11 cellular contexts compared by ENCODE assay signal in genomic region chr4:25320374-25321172, GRCh38. TPM values are rescaled to one million over a fixed set of nuclear protein-coding genes. Genes with fewer than 3 reads are reported as not detected.
DNase-seq lines count a peak whose midpoint lies in the region; ATAC-seq lines count a peak whose summit lies in the region.
"Had no signal": no experiment of that assay in that cellular context is flagged by ENCODE, and none has a peak within 500 bp of the region (broad histone marks: within the 10 kb centered on the region; RNA-seq: fewer than 3 reads in every experiment).

No MANE protein-coding gene starts in this region.

- H3K27me3 Mint-ChIP-seq in activated T-cell treated with anti-CD3 and anti-CD28 coated beads, Interleukin-2, amount 50 U/mL, for 4 hours (ENCODE audit: low read depth), result no peaks in the 10 kb centered on the region
- H3K27me3 Mint-ChIP-seq: CD4-positive, alpha-beta T cell had no signal

- H3K4me1 Mint-ChIP-seq in activated T-cell treated with anti-CD3 and anti-CD28 coated beads, Interleukin-2, amount 50 U/mL, for 4 hours (ENCODE audit: low read depth), result peaks cover 19% of the 10 kb centered on the region

- DNase-seq in activated T-cell treated with anti-CD3 and anti-CD28 coated beads, Interleukin-2, amount 50 U/mL, for 4 hours, result no peak
- no peak for DNase-seq in activated T-cell treated with anti-CD3 and anti-CD28 coated beads, Interleukin-2, amount 50 U/mL, for 48 hours
- DNase-seq in MV-4-11 (lab: John Stamatoyannopoulos, UW) (peak; percentile 92), amniotic epithelial cell (ENCODE audit: low read depth) (peak; percentile 96), smooth muscle cell of the brain vasculature (ENCODE audit: low read depth, low spot score) (peak; percentile 15), NCI-H1694 (lab: John Stamatoyannopoulos, UW) (no peak)
- DNase-seq: CD4-positive, alpha-beta T cell; colonic mucosa had no signal

- peak overlapping the region; percentile 47 for H3K4me3 Mint-ChIP-seq in activated T-cell treated with anti-CD3 and anti-CD28 coated beads, Interleukin-2, amount 50 U/mL, for 4 hours
- H3K4me3 Mint-ChIP-seq: CD4-positive, alpha-beta T cell had no signal

- ATAC-seq in activated T-cell treated with anti-CD3 and anti-CD28 coated beads, Interleukin-2, amount 50 U/mL, for 4 hours, result peak; percentile 96 to 98
- ATAC-seq in HG03439 (IDR thresholded peaks at IDR 0.05; ENCODE audit: unreplicated experiment) (no peak), HG02759 (IDR thresholded peaks at IDR 0.05; ENCODE audit: unreplicated experiment) (no peak)
- ATAC-seq: HepG2 had no signal

- H3K9me3 Mint-ChIP-seq in activated T-cell treated with anti-CD3 and anti-CD28 coated beads, Interleukin-2, amount 50 U/mL, for 4 hours, result no peaks in the 10 kb centered on the region
- H3K9me3 Mint-ChIP-seq: CD4-positive, alpha-beta T cell had no signal

- H3K36me3 Mint-ChIP-seq in activated T-cell treated with anti-CD3 and anti-CD28 coated beads, Interleukin-2, amount 50 U/mL, for 4 hours (ENCODE audit: insufficient read depth), result peaks cover 25% of the 10 kb centered on the region

RNA-seq across cellular contexts. Expression of gene ZCCHC4, which starts 8.0 kb away (rescaled TPM):
- total RNA-seq in activated T-cell treated with anti-CD3 and anti-CD28 coated beads, Interleukin-2, amount 50 U/mL, for 4 hours, result 10 to 100 TPM; 14.2 to 18.9 (median 15.2) TPM

RNA-seq across cellular contexts. Expression of gene ANAPC4, which starts 56.5 kb away (rescaled TPM):
- total RNA-seq in activated T-cell treated with anti-CD3 and anti-CD28 coated beads, Interleukin-2, amount 50 U/mL, for 4 hours, result 10 to 100 TPM; 26.4 to 30.7 (median 29.6) TPM

Comparison
In these comparisons a context has a peak if more than half of its experiments do, and no peak if none do; other contexts are left out.
1. ATAC-seq: peak in activated T-cell treated with anti-CD3 and anti-CD28 coated beads, Interleukin-2, amount 50 U/mL, for 4 hours (2 of 2); none in HG03439 (single experiment) and HG02759 (single experiment).
2. DNase-seq: peak in MV-4-11 (single experiment), amniotic epithelial cell (single experiment) and smooth muscle cell of the brain vasculature (single experiment); none in activated T-cell treated with anti-CD3 and anti-CD28 coated beads, Interleukin-2, amount 50 U/mL, for 4 hours (single experiment), activated T-cell treated with anti-CD3 and anti-CD28 coated beads, Interleukin-2, amount 50 U/mL, for 48 hours (0 of 2) and NCI-H1694 (single experiment).